ENCODE assay signal across 1 cellular context in genomic region chr1:6124341-6124740, GRCh38.
TF ChIP-seq lines count a peak whose summit lies in the region.

No MANE protein-coding gene starts in this region.

TF ChIP-seq in H1, 55 proteins besides CTCF, POLR2A, EP300 and RAD21 (continued from another document):
- TF ChIP-seq NRF1 (IDR thresholded peaks at IDR 0.05; ENCODE audit: low read depth, low read length) = no peak
- no peak for TF ChIP-seq KDM1A (IDR thresholded peaks at IDR 0.05; ENCODE audit: borderline replicate concordance, low read length)
- no peak for TF ChIP-seq NANOG (IDR thresholded peaks at IDR 0.05; ENCODE audit: insufficient read depth, low read depth, low read length, poor library complexity, severe bottlenecking)
- no peak for TF ChIP-seq EZH2 (IDR thresholded peaks at IDR 0.05; ENCODE audit: low read depth, low read length, severe bottlenecking)
- TF ChIP-seq, protein P1, sequence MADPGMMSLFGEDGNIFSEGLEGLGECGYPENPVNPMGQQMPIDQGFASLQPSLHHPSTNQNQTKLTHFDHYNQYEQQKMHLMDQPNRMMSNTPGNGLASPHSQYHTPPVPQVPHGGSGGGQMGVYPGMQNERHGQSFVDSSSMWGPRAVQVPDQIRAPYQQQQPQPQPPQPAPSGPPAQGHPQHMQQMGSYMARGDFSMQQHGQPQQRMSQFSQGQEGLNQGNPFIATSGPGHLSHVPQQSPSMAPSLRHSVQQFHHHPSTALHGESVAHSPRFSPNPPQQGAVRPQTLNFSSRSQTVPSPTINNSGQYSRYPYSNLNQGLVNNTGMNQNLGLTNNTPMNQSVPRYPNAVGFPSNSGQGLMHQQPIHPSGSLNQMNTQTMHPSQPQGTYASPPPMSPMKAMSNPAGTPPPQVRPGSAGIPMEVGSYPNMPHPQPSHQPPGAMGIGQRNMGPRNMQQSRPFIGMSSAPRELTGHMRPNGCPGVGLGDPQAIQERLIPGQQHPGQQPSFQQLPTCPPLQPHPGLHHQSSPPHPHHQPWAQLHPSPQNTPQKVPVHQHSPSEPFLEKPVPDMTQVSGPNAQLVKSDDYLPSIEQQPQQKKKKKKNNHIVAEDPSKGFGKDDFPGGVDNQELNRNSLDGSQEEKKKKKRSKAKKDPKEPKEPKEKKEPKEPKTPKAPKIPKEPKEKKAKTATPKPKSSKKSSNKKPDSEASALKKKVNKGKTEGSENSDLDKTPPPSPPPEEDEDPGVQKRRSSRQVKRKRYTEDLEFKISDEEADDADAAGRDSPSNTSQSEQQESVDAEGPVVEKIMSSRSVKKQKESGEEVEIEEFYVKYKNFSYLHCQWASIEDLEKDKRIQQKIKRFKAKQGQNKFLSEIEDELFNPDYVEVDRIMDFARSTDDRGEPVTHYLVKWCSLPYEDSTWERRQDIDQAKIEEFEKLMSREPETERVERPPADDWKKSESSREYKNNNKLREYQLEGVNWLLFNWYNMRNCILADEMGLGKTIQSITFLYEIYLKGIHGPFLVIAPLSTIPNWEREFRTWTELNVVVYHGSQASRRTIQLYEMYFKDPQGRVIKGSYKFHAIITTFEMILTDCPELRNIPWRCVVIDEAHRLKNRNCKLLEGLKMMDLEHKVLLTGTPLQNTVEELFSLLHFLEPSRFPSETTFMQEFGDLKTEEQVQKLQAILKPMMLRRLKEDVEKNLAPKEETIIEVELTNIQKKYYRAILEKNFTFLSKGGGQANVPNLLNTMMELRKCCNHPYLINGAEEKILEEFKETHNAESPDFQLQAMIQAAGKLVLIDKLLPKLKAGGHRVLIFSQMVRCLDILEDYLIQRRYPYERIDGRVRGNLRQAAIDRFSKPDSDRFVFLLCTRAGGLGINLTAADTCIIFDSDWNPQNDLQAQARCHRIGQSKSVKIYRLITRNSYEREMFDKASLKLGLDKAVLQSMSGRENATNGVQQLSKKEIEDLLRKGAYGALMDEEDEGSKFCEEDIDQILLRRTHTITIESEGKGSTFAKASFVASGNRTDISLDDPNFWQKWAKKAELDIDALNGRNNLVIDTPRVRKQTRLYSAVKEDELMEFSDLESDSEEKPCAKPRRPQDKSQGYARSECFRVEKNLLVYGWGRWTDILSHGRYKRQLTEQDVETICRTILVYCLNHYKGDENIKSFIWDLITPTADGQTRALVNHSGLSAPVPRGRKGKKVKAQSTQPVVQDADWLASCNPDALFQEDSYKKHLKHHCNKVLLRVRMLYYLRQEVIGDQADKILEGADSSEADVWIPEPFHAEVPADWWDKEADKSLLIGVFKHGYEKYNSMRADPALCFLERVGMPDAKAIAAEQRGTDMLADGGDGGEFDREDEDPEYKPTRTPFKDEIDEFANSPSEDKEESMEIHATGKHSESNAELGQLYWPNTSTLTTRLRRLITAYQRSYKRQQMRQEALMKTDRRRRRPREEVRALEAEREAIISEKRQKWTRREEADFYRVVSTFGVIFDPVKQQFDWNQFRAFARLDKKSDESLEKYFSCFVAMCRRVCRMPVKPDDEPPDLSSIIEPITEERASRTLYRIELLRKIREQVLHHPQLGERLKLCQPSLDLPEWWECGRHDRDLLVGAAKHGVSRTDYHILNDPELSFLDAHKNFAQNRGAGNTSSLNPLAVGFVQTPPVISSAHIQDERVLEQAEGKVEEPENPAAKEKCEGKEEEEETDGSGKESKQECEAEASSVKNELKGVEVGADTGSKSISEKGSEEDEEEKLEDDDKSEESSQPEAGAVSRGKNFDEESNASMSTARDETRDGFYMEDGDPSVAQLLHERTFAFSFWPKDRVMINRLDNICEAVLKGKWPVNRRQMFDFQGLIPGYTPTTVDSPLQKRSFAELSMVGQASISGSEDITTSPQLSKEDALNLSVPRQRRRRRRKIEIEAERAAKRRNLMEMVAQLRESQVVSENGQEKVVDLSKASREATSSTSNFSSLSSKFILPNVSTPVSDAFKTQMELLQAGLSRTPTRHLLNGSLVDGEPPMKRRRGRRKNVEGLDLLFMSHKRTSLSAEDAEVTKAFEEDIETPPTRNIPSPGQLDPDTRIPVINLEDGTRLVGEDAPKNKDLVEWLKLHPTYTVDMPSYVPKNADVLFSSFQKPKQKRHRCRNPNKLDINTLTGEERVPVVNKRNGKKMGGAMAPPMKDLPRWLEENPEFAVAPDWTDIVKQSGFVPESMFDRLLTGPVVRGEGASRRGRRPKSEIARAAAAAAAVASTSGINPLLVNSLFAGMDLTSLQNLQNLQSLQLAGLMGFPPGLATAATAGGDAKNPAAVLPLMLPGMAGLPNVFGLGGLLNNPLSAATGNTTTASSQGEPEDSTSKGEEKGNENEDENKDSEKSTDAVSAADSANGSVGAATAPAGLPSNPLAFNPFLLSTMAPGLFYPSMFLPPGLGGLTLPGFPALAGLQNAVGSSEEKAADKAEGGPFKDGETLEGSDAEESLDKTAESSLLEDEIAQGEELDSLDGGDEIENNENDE (IDR thresholded peaks at IDR 0.05; ENCODE audit: insufficient replicate concordance, low read length) = no peak
- no peak for TF ChIP-seq POU5F1 (IDR thresholded peaks at IDR 0.05; ENCODE audit: low read depth, low read length)
- no peak for TF ChIP-seq SP4 (IDR thresholded peaks at IDR 0.05; ENCODE audit: low read length)
- TF ChIP-seq GABPA (IDR thresholded peaks at IDR 0.05; ENCODE audit: borderline replicate concordance, insufficient read depth, low read length) = no peak
- no peak for TF ChIP-seq SUZ12 (IDR thresholded peaks at IDR 0.05; ENCODE audit: low read length)
